Comparison of ENCODE assay signal across 8 cellular contexts in the genomic region with DNA sequence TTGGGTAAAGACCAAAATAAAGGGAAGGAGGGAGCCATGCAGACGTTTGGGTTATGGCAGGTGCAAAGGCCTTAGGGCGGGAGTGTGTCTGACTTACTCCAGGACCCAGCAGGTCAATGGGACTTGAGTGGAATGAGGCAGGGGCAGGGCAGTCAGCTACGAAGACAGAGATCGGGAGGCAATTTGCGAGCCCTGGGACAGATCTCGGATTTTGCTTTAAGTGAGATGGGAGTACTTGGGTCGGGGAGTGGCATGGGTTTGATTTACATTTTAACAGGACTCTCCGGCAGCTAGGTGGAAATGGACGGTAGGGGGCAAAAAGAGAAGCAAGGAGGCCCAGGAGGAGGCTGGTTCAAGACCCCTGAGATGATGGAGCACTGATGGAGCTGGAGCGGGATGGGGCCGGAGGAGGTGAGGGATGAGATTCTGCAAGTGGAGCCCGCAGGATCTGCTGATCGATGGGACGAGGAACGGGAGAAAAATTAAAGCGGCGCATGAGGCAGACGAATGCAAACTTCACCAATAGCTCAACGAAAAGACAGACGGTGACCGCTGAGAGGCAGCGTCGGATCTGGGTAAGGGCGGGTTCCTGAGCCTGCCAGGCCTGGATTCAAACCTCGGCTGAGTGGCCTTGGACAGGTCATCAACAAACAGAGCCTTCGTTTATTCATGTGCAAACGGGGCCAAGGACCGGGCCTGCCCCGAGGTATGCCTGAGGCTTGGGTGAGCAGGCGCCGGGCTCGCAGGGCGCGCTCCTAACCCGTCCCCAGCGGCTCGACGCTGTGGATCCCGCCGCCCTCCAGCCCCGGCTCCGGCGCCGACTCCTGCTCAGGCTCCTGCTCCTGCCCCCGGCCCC. TPM values are rescaled to one million over a fixed set of nuclear protein-coding genes. Genes with fewer than 3 reads are reported as not detected.
DNase-seq lines count a peak whose midpoint lies in the region; ATAC-seq lines count a peak whose summit lies in the region.

No MANE protein-coding gene starts in this region.

- peak; percentile 61 for ATAC-seq in GM19395 (IDR thresholded peaks at IDR 0.05; ENCODE audit: unreplicated experiment)
- ATAC-seq in HG03520 (IDR thresholded peaks at IDR 0.05; ENCODE audit: unreplicated experiment), result peak; percentile 52

- 8 to 10% methylated on average over 42 to 45 of the region's 45 CpGs for WGBS in esophagus, 2 donors

- H3K27me3 ChIP-seq in esophagus (ENCODE audit: control insufficient read depth in 1 of 2, insufficient read depth in 2 of 2, low read length in 2 of 2), result no peaks in the 10 kb centered on the region
- no peaks in the 10 kb centered on the region for H3K27me3 ChIP-seq in mucosa of rectum (ENCODE audit: control insufficient read depth in 2 of 2, insufficient read depth in 2 of 2, low read length in 2 of 2)

- peak overlapping the region; percentile 63 to 65 for H3K9ac ChIP-seq in mucosa of rectum (ENCODE audit: low read depth in 1 of 2, low read length in 2 of 2)

- H3K4me1 ChIP-seq in esophagus (ENCODE audit: control insufficient read depth in 2 of 2, insufficient read depth in 2 of 2, low read length in 1 of 2), result peaks cover 0 to 9% of the 10 kb centered on the region in 2 donors
- H3K4me1 ChIP-seq in mucosa of rectum (ENCODE audit: control insufficient read depth in 2 of 2, insufficient read depth in 2 of 2, low read length in 2 of 2), result peaks cover 24 to 28% of the 10 kb centered on the region in 2 donors

- H3K4me3 ChIP-seq in esophagus (ENCODE audit: low read depth in 1 of 2, low read length in 2 of 2) (peak overlapping the region; percentile 46 to 59), mucosa of rectum (ENCODE audit: low read length in 2 of 2) (peak overlapping the region; percentile 72 to 73)

- H3K27ac ChIP-seq in esophagus (ENCODE audit: low read depth in 2 of 2, low read length in 1 of 2) (peak overlapping the region; percentile 90 to 91), mucosa of rectum (ENCODE audit: low read depth in 2 of 2, low read length in 2 of 2) (peak overlapping the region; percentile 77 to 87)

- DNase-seq in COLO829 (ENCODE audit: low spot score) (peak; percentile 95), NCI-H748 (lab: John Stamatoyannopoulos, UW; ENCODE audit: unreplicated experiment) (peak; percentile 90)
- peak; percentile 85 for DNase-seq in activated CD8-positive, alpha-beta memory T cell treated with anti-CD3 and anti-CD28 coated beads, Interleukin-2, amount 50 U/mL, for 48 hours
- peak; percentile 13 to 33 for DNase-seq in stimulated activated CD8-positive, alpha-beta memory T cell treated with anti-CD3 and anti-CD28 coated beads, Interleukin-7, amount 100 ng/mL, for 1 hour (ENCODE audit: low read depth in 2 of 2)

- H3K9me3 ChIP-seq in esophagus (ENCODE audit: control insufficient read depth in 2 of 2, insufficient read depth in 1 of 2, low read depth in 1 of 2, low read length in 1 of 2) (peaks cover 0 to 2% of the 10 kb centered on the region in 2 donors), mucosa of rectum (ENCODE audit: control insufficient read depth in 2 of 2, low read length in 2 of 2) (no peaks in the 10 kb centered on the region)

- H3K36me3 ChIP-seq in esophagus (ENCODE audit: control insufficient read depth in 2 of 2, insufficient read depth in 2 of 2, low read length in 1 of 2), result no peaks in the 10 kb centered on the region
- H3K36me3 ChIP-seq in mucosa of rectum (ENCODE audit: control insufficient read depth in 2 of 2, insufficient read depth in 2 of 2, low read length in 2 of 2), result peaks cover 16 to 21% of the 10 kb centered on the region in 2 donors

RNA-seq across cellular contexts. Expression of a gene that starts 0.8 kb away (rescaled TPM):
- polyA plus RNA-seq in esophagus, result 10 to 100 TPM; 58.6 to 86.6 TPM

RNA-seq across cellular contexts. Expression of a gene that starts 26.8 kb away (rescaled TPM):
- 10 to 100 TPM in 1 of 2 donors, 1 to 10 TPM in 1; 7.6 to 21.1 TPM for polyA plus RNA-seq in esophagus

RNA-seq across cellular contexts. Expression of a gene that starts 55.0 kb away (rescaled TPM):
- polyA plus RNA-seq in esophagus, result 10 to 100 TPM; 15.6 to 18.1 TPM

Comparison
In these comparisons a context has a peak if more than half of its experiments do, and no peak if none do; other contexts are left out.
1. Peak in every context shown above with its lines: DNase-seq, ATAC-seq, H3K4me3 ChIP-seq and H3K27ac ChIP-seq.
2. DNase-seq: peak in every context shown above with its lines; median percentile 95 in COLO829; 90 in NCI-H748; 85 in activated CD8-positive, alpha-beta memory T cell treated with anti-CD3 and anti-CD28 coated beads, Interleukin-2, amount 50 U/mL, for 48 hours; 23 in stimulated activated CD8-positive, alpha-beta memory T cell treated with anti-CD3 and anti-CD28 coated beads, Interleukin-7, amount 100 ng/mL, for 1 hour.